26 cellular contexts compared by ENCODE assay signal in the genomic region with DNA sequence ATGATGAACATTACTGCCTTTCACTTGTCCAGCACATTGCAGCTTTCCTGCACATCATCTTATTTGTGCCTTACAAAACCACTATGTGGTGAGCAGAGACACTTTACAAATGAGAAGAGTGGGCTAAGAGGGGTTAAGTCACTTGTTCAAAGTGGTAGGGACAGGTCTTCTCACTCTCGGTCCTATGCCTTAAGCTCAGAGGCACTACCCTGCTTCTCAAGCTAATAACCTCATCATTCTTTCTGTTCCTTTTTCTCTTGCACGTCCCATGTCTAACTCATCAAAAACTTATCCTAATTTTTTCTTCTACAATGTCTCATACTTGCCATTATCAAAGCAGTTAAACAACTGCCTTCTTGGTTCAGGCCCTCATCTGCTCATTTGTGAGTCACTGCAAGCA.
"Had no signal": no experiment of that assay in that cellular context is flagged by ENCODE, and none has a peak within 500 bp of the region (broad histone marks: within the 10 kb centered on the region; RNA-seq: fewer than 3 reads in every experiment).

No MANE protein-coding gene starts in this region.

- H3K4me3 ChIP-seq: gastroesophageal sphincter, heart left ventricle, hepatocyte, neural progenitor cell, prostate gland, right atrium auricular region, smooth muscle cell, testis, tibial artery had no signal

- H3K36me3 ChIP-seq: gastroesophageal sphincter, heart left ventricle, neural progenitor cell, prostate gland, right atrium auricular region, tibial artery had no signal

- H2AFZ ChIP-seq: hepatocyte, neural progenitor cell had no signal

- DNase-seq: cortex of kidney; effector memory CD8-positive, alpha-beta T cell; foreskin keratinocyte; heart left ventricle; kidney; mesendoderm; midbrain; naive thymus-derived CD4-positive, alpha-beta T cell; stimulated activated CD4-positive, alpha-beta T cell treated with anti-CD3 and anti-CD28 coated beads, Interleukin-12 subunit alpha, Interleukin-12 subunit beta, amount 100 ng/mL, for 4 hours; stimulated activated CD4-positive, alpha-beta T cell treated with anti-CD3 and anti-CD28 coated beads, Interleukin-1b, Interleukin-23, amount 100 ng/mL, for 48 hours; stimulated activated CD4-positive, alpha-beta T cell treated with anti-CD3 and anti-CD28 coated beads, Interleukin-4, amount 100 ng/mL, for 1 hour; stimulated activated CD8-positive, alpha-beta memory T cell treated with anti-CD3 and anti-CD28 coated beads, Interleukin-4, amount 100 ng/mL, for 48 hours; stimulated activated naive CD8-positive, alpha-beta T cell treated with anti-CD3 and anti-CD28 coated beads, Interleukin-15, Interleukin-2, amounts not matched to agents 100 U/mL and 50 U/mL, for 24 hours; substantia nigra; testis; tibial artery had no signal

- H3K27me3 ChIP-seq: gastroesophageal sphincter, heart left ventricle, hepatocyte, neural progenitor cell, right atrium auricular region, testis, tibial artery had no signal

- H3K27ac Mint-ChIP-seq: effector memory CD8-positive, alpha-beta T cell; nephron; neural progenitor cell; type B pancreatic cell had no signal

- ATAC-seq: effector memory CD8-positive, alpha-beta T cell; foreskin keratinocyte; gastroesophageal sphincter; heart left ventricle; left lobe of liver; naive thymus-derived CD4-positive, alpha-beta T cell; sciatic nerve; stimulated activated naive CD8-positive, alpha-beta T cell treated with anti-CD3 and anti-CD28 coated beads, Interleukin-15, Interleukin-2, amounts not matched to agents 100 U/mL and 50 U/mL, for 24 hours had no signal

- H3K36me3 Mint-ChIP-seq: naive thymus-derived CD4-positive, alpha-beta T cell; neural progenitor cell; type B pancreatic cell had no signal

- H3K9ac ChIP-seq: neural progenitor cell had no signal

- H3K9me3 Mint-ChIP-seq: effector memory CD8-positive, alpha-beta T cell; nephron; neural progenitor cell; type B pancreatic cell had no signal

- H3K4me1 ChIP-seq: foreskin keratinocyte, gastroesophageal sphincter, heart left ventricle, prostate gland, right atrium auricular region, testis, tibial artery had no signal

- H3K9me3 ChIP-seq: gastroesophageal sphincter, heart left ventricle, prostate gland, right atrium auricular region, testis, tibial artery had no signal

- H3K79me2 ChIP-seq: hepatocyte had no signal

- H3K27ac ChIP-seq: foreskin keratinocyte, gastroesophageal sphincter, heart left ventricle, hepatocyte, neural progenitor cell, prostate gland, right atrium auricular region, testis, tibial artery had no signal

- H3K4me1 Mint-ChIP-seq: naive thymus-derived CD4-positive, alpha-beta T cell; nephron; neural progenitor cell had no signal

- H3K4me2 ChIP-seq: hepatocyte, neural progenitor cell, smooth muscle cell had no signal

- H3K27me3 Mint-ChIP-seq: type B pancreatic cell had no signal

- H3K4me3 Mint-ChIP-seq: effector memory CD8-positive, alpha-beta T cell; naive thymus-derived CD4-positive, alpha-beta T cell; nephron; neural progenitor cell; type B pancreatic cell had no signal
